Comparison of ENCODE assay signal across 34 cellular contexts in genomic region chr2:121010998-121011397, GRCh38.
"Had no signal": no experiment of that assay in that cellular context is flagged by ENCODE, and none has a peak within 500 bp of the region (broad histone marks: within the 10 kb centered on the region; RNA-seq: fewer than 3 reads in every experiment).

No MANE protein-coding gene starts in this region.

- H3K4me3 ChIP-seq: MG63 had no signal

- DNase-seq: Karpas-422, Kasumi-1, MG63, MM.1S, MV-4-11, NCI-H1048, NCI-H1092, NCI-H1092 treated with DMSO at 0.1 percent for 48 hours, NCI-H1105, NCI-H1105 treated with DMSO at 0.1 percent for 48 hours, NCI-H1417, NCI-H1417 treated with DMSO at 0.1 percent for 48 hours, NCI-H1436, NCI-H1436 treated with DMSO at 0.1 percent for 48 hours, NCI-H146, NCI-H1694, NCI-H1694 treated with DMSO at 0.1 percent for 48 hours, NCI-H187, NCI-H187 treated with DMSO at 0.1 percent for 48 hours, NCI-H1930, NCI-H2029, NCI-H2029 treated with DMSO at 0.1 percent for 48 hours, NCI-H2081, NCI-H2081 treated with DMSO at 0.1 percent for 48 hours, NCI-H2107, NCI-H2171, NCI-H2171 treated with DMSO at 0.1 percent for 48 hours, NCI-H2227 treated with DMSO at 0.1 percent for 48 hours, NCI-H226, NCI-H345, NCI-H446, NCI-H446 treated with DMSO at 0.1 percent for 48 hours, NCI-H510A, NCI-H510A treated with DMSO at 0.1 percent for 48 hours had no signal

- H3K36me3 ChIP-seq: MG63 had no signal
